In genomic region chrX:47144626-47145407, GRCh38 we compare ENCODE assay signal across 8 cellular contexts. TPM values are rescaled to one million over a fixed set of nuclear protein-coding genes. Genes with fewer than 3 reads are reported as not detected.
DNase-seq lines count a peak whose midpoint lies in the region; ATAC-seq, FAIRE-seq and TF ChIP-seq lines count a peak whose summit lies in the region.

Gene NDUFB11, minus strand, starts transcription at chrX:47144702. Its CDS starts 23 bp downstream, at chrX:47144679.
Gene RBM10, plus strand, starts transcription at chrX:47145221. Its CDS starts 2,261 bp downstream, at chrX:47147482.

- ATAC-seq in GM21528 (IDR thresholded peaks at IDR 0.05; ENCODE audit: low FRiP score, unreplicated experiment): peak; percentile 83
- ATAC-seq in IMR-90 (ENCODE audit: low read depth): peak; percentile 95

- H3K18ac ChIP-seq in IMR-90 (ENCODE audit: low read depth, low read length): peak within 1 kb of the TSS; percentile 81

- peak within 1 kb of the TSS; percentile 98 for H3K14ac ChIP-seq in IMR-90 (replicated peaks; ENCODE audit: low read depth, low read length)

- peak within 1 kb of the TSS; percentile 88 for H3K23ac ChIP-seq in IMR-90 (ENCODE audit: low read depth, low read length)

- H3K9me3 ChIP-seq in IMR-90 (ENCODE audit: control insufficient read depth, insufficient read depth, low read length): no peaks in the 10 kb centered on the region
- H3K9me3 ChIP-seq in OCI-LY7 (ENCODE audit: low read length): no peaks in the 10 kb centered on the region
- H3K9me3 ChIP-seq in endothelial cell of umbilical vein (replicated peaks; ENCODE audit: control insufficient read depth, insufficient read depth, low read length): no peaks in the 10 kb centered on the region
- H3K9me3 ChIP-seq in mononuclear cell (ENCODE audit: low read depth, low read length): no peaks in the 10 kb centered on the region

- peak; percentile 100 for FAIRE-seq in endothelial cell of umbilical vein (lab: Jason Lieb, UNC)

- no peaks in the 10 kb centered on the region for H3K9me2 ChIP-seq in OCI-LY7 (ENCODE audit: insufficient read depth, low read length)

- peak; percentile 82 for TF ChIP-seq POLR2A in IMR-90 (IDR thresholded peaks at IDR 0.05; ENCODE audit: low read depth, low read length)
- TF ChIP-seq POLR2A in endothelial cell of umbilical vein (IDR thresholded peaks at IDR 0.05; ENCODE audit: low read depth, low read length): peak; percentile 69

- intact Hi-C loops in IMR-90 (cut with micrococcal nuclease) (no loop called here), OCI-LY7 (cut with micrococcal nuclease; ENCODE audit: unreplicated experiment) (loop anchor here (1.0 to 2.0 kb wide), 2 partner anchors 48 to 88 kb away; partner anchors contain the start of genes UBA1 and USP11), endothelial cell of umbilical vein (cut with micrococcal nuclease) (loop anchor here (1.0 kb wide), 1 partner anchor 16 kb away; no protein-coding TSS in a partner anchor)

- no peak within 1 kb of the TSS; the same call in 2 of the 3 replicates for H2BK15ac ChIP-seq in IMR-90 (ENCODE audit: low read depth, low read length)

- dilution Hi-C loops in IMR-90 (cut with HindIII; ENCODE audit: low sequenced_read_pairs, unreplicated experiment): no loop called here
- dilution Hi-C loops in endothelial cell of umbilical vein (cut with MboI; ENCODE audit: extremely low pct_ligation_motif_present, low sequenced_read_pairs): no loop called here

- H3K4me2 ChIP-seq in IMR-90 (ENCODE audit: low read depth, low read length) (peak within 1 kb of the TSS; percentile 97), OCI-LY7 (ENCODE audit: low read length) (peak within 1 kb of the TSS; percentile 91), endothelial cell of umbilical vein (ENCODE audit: insufficient read depth, low read length) (peak within 1 kb of the TSS; percentile 87)

- H3K36me3 ChIP-seq in IMR-90 (ENCODE audit: control insufficient read depth, insufficient read depth, low read length) (peaks cover 8% of the 10 kb centered on the region; the same call in 1 of the 2 replicates), OCI-LY7 (ENCODE audit: insufficient read depth, low read length) (peaks cover 46% of the 10 kb centered on the region), endothelial cell of umbilical vein (ENCODE audit: control insufficient read depth in 2 of 2, extremely low read depth in 1 of 2, insufficient read depth in 2 of 2, low read length in 2 of 2) (peaks cover 0 to 7% of the 10 kb centered on the region in 2 experiments)

- peak within 1 kb of the TSS; percentile 100 for H3K27ac ChIP-seq in IMR-90 (ENCODE audit: insufficient read depth, low read length)
- H3K27ac ChIP-seq in OCI-LY7 (ENCODE audit: low read depth, low read length, poor library complexity, severe bottlenecking): peak within 1 kb of the TSS; percentile 93
- H3K27ac ChIP-seq in endothelial cell of umbilical vein (ENCODE audit: insufficient read depth, low read depth, low read length): peak within 1 kb of the TSS; percentile 70

- CTCF ChIA-PET in IMR-90 (lab: Yijun Ruan, JAX) (interaction anchor here (0.6 to 1.2 kb wide), 4 partner anchors 10 to 465 kb away, joined by 3 to 8 read pairs (median 3); no protein-coding TSS in a partner anchor), OCI-LY7 (lab: Charles Lee; ENCODE audit: unreplicated experiment) (no interaction called here), endothelial cell of umbilical vein (lab: Charles Lee) (interaction anchor here (0.9 to 1.3 kb wide), 4 partner anchors 10 to 73 kb away, joined by 3 to 11 read pairs (median 4); no protein-coding TSS in a partner anchor)

- peak within 1 kb of the TSS; percentile 89 for H2BK120ac ChIP-seq in IMR-90 (ENCODE audit: low read depth, low read length)

- no peak for TF ChIP-seq RAD21 in IMR-90 (IDR thresholded peaks at IDR 0.05; ENCODE audit: low read length)

- peaks cover 62% of the 10 kb centered on the region for H3K79me2 ChIP-seq in OCI-LY7 (ENCODE audit: insufficient read depth, low read depth, low read length)
- peaks cover 56% of the 10 kb centered on the region for H3K79me2 ChIP-seq in endothelial cell of umbilical vein (ENCODE audit: control insufficient read depth, insufficient read depth, low read length)

- H2AFZ ChIP-seq in IMR-90 (replicated peaks; ENCODE audit: low read length, poor library complexity) (peak within 1 kb of the TSS; percentile 95), OCI-LY7 (ENCODE audit: low read length) (0 out of 2 replicates have a peak within 1 kb of the TSS, but pooled peaks have one; percentile 15), endothelial cell of umbilical vein (ENCODE audit: low read depth, low read length) (peak within 1 kb of the TSS; percentile 51)

- in situ Hi-C loops in IMR-90 (cut with MboI; ENCODE audit: low sequenced_read_pairs): no loop called here

- peaks cover 2% of the 10 kb centered on the region; the same call in 1 of the 2 replicates for H3K4me1 ChIP-seq in IMR-90 (ENCODE audit: control insufficient read depth, insufficient read depth, low read length)
- H3K4me1 ChIP-seq in OCI-LY7 (ENCODE audit: insufficient read depth, low read length, poor library complexity, severe bottlenecking): peaks cover 20% of the 10 kb centered on the region
- peaks cover 17% of the 10 kb centered on the region for H3K4me1 ChIP-seq in endothelial cell of umbilical vein (ENCODE audit: control insufficient read depth, extremely low read depth, insufficient read depth, low read length)
- peaks cover 32% of the 10 kb centered on the region for H3K4me1 ChIP-seq in mononuclear cell (ENCODE audit: insufficient read depth, low read length)

- peak within 1 kb of the TSS; percentile 98 for H3K4ac ChIP-seq in IMR-90 (ENCODE audit: low read depth, low read length)

- peaks cover 37% of the 10 kb centered on the region for H4K20me1 ChIP-seq in IMR-90 (ENCODE audit: insufficient read depth, low read length)
- 0 out of 2 replicates have a peak, but pooled peaks cover 10% of the 10 kb centered on the region for H4K20me1 ChIP-seq in OCI-LY7 (ENCODE audit: insufficient read depth, low read length)
- H4K20me1 ChIP-seq in endothelial cell of umbilical vein (replicated peaks; ENCODE audit: control insufficient read depth, extremely low read depth, insufficient read depth, low read length): no peaks in the 10 kb centered on the region

- peak within 1 kb of the TSS; percentile 92 for H4K5ac ChIP-seq in IMR-90 (ENCODE audit: low read depth, low read length)

- peaks cover 3% of the 10 kb centered on the region; the same call in 1 of the 2 replicates for H3K9me1 ChIP-seq in IMR-90 (ENCODE audit: insufficient read depth, low read length)
- no peaks in the 10 kb centered on the region for H3K9me1 ChIP-seq in endothelial cell of umbilical vein (replicated peaks; ENCODE audit: control insufficient read depth, extremely low read depth, insufficient read depth, low read length)

- peak within 1 kb of the TSS; percentile 95 for H2BK5ac ChIP-seq in IMR-90 (ENCODE audit: low read depth, low read length, poor library complexity, severe bottlenecking)

- H4K91ac ChIP-seq in IMR-90 (ENCODE audit: insufficient read depth, low read depth, low read length): peak within 1 kb of the TSS; percentile 90

- peak within 1 kb of the TSS; percentile 98 for H3K9ac ChIP-seq in IMR-90 (ENCODE audit: low read depth, low read length)
- peak within 1 kb of the TSS; percentile 86 for H3K9ac ChIP-seq in endothelial cell of umbilical vein (replicated peaks; ENCODE audit: extremely low read depth, insufficient read depth, low read length)

- H3K4me3 ChIP-seq in IMR-90 (ENCODE audit: insufficient read depth, low read depth, low read length) (peak within 1 kb of the TSS; percentile 99), OCI-LY7 (ENCODE audit: low read depth, low read length, poor library complexity, severe bottlenecking) (peak within 1 kb of the TSS; percentile 95), endothelial cell of umbilical vein (replicated peaks in 1 of 3; ENCODE audit: insufficient read depth in 1 of 3, low read depth in 1 of 3, low read length in 3 of 3) (peak within 1 kb of the TSS; percentile 86 to 98 (median 92)), mononuclear cell (ENCODE audit: low read length) (peak within 1 kb of the TSS; percentile 59)

- H2AK9ac ChIP-seq in IMR-90 (replicated peaks; ENCODE audit: low read depth, low read length, poor library complexity): peak within 1 kb of the TSS; percentile 96

- WGBS in IMR-90 (ENCODE audit: extremely low coverage in 2 of 2, insufficient read length in 1 of 2), 2 experiments: 33% methylated on average over 24 of the region's 56 CpGs; no CpG with 5 or more reads in 1 of the 2 experiments

- peaks cover 3 to 15% of the 10 kb centered on the region in 2 experiments; a peak in 2 of 4 replicates for H3K79me1 ChIP-seq in IMR-90 (ENCODE audit: low read depth in 1 of 2, low read length in 2 of 2)

- peak within 1 kb of the TSS; percentile 85 to 98 for H4K8ac ChIP-seq in IMR-90 (ENCODE audit: low read depth in 2 of 2, low read length in 2 of 2)

- H3K27me3 ChIP-seq in IMR-90 (ENCODE audit: control insufficient read depth, insufficient read depth, low read length): peaks cover 7% of the 10 kb centered on the region; the same call in 1 of the 2 replicates
- H3K27me3 ChIP-seq in endothelial cell of umbilical vein (ENCODE audit: control insufficient read depth in 2 of 2, insufficient read depth in 2 of 2, low read length in 2 of 2): no peaks in the 10 kb centered on the region
- H3K27me3 ChIP-seq in mononuclear cell (ENCODE audit: insufficient read depth, low read length): no peaks in the 10 kb centered on the region

- TF ChIP-seq CTCF in IMR-90 (conservative IDR thresholded peaks at IDR 0.05; ENCODE audit: low read depth, low read length) (peak; percentile 66), OCI-LY7 (conservative IDR thresholded peaks at IDR 0.05; ENCODE audit: low read length) (peak; percentile 67), endothelial cell of umbilical vein (IDR thresholded peaks at IDR 0.05; ENCODE audit: extremely low read depth in 1 of 2, insufficient read depth in 1 of 2, low read depth in 1 of 2, low read length in 2 of 2) (peak; percentile 52 to 61)

- peak; percentile 82 for DNase-seq in DMS153 (lab: John Stamatoyannopoulos, UW)
- peak; percentile 93 for DNase-seq in IMR-90
- DNase-seq in OCI-LY7 (ENCODE audit: low spot score): peak; percentile 94
- DNase-seq in activated T-cell treated with anti-CD3 and anti-CD28 coated beads for 1 hour (ENCODE audit: low read depth): peak; percentile 73
- DNase-seq in endothelial cell of umbilical vein (ENCODE audit: low read depth, low spot score): peak; percentile 94
- DNase-seq in stimulated activated CD8-positive, alpha-beta memory T cell treated with anti-CD3 and anti-CD28 coated beads, Interleukin-4, amount 100 ng/mL, for 1 hour (ENCODE audit: low read depth in 2 of 2, low spot score in 1 of 2): peak; percentile 59 to 78

- H2BK20ac ChIP-seq in IMR-90 (ENCODE audit: low read depth, low read length): 0 out of 2 replicates have a peak within 1 kb of the TSS, but pooled peaks have one; percentile 59

- no TSS peak for BruUV-seq in IMR-90 (replicated peaks; lab: Mats Ljungman, UMichigan)
- no TSS peak for BruUV-seq in OCI-LY7 (replicated peaks; lab: Mats Ljungman, UMichigan)
- no TSS peak for BruUV-seq in endothelial cell of umbilical vein (replicated peaks; lab: Mats Ljungman, UMichigan)

- peak within 1 kb of the TSS; percentile 97 for H3K56ac ChIP-seq in IMR-90 (ENCODE audit: extremely low read depth, insufficient read depth, low read length)

- POLR2A ChIA-PET in IMR-90 (lab: Charles Lee; ENCODE audit: unreplicated experiment) (interaction anchor here (0.6 kb wide), 2 partner anchors 16 to 313 kb away, joined by 3 read pairs; no protein-coding TSS in a partner anchor), OCI-LY7 (lab: Charles Lee) (interaction anchor here (0.9 to 3.3 kb wide), 6 partner anchors 9 to 46 kb away, joined by 3 to 12 read pairs (median 6); no protein-coding TSS in a partner anchor), endothelial cell of umbilical vein (lab: Charles Lee) (interaction anchor here (0.6 to 1.6 kb wide), 2 partner anchors 9 to 385 kb away, joined by 3 to 4 read pairs; no protein-coding TSS in a partner anchor)

- H2AK5ac ChIP-seq in IMR-90 (ENCODE audit: low read depth, low read length): peak within 1 kb of the TSS; percentile 97

RNA-seq across cellular contexts. Expression of gene NDUFB11, which starts in this region (rescaled TPM):
- total RNA-seq in IMR-90 (2012; rRNA removed): 17.0 and 24.4 TPM in 2 replicates
- 58.3 and 67.7 TPM in 2 replicates for polyA plus RNA-seq in IMR-90 (2012; rRNA removed)
- polyA plus RNA-seq in IMR-90 (2012; cell fraction: cytosol; rRNA removed): 115 and 212 TPM in 2 replicates
- polyA plus RNA-seq in IMR-90 (2012; cell fraction: nucleus; rRNA removed; ENCODE audit: low replicate concordance): 20.4 and 29.9 TPM in 2 replicates
- 139 TPM in 2 replicates for total RNA-seq in OCI-LY7 (2014; rRNA removed; shearing (Covaris generic))
- total RNA-seq in OCI-LY7 (2022): 76.8 and 78.1 TPM in 2 replicates
- total RNA-seq in endothelial cell of umbilical vein: 65.2 and 79.8 TPM in 2 replicates
- 88.0 and 110 TPM in 2 replicates for polyA plus RNA-seq in endothelial cell of umbilical vein
- 71.6 and 73.6 TPM in 2 replicates for polyA plus RNA-seq in endothelial cell of umbilical vein (2011; cell fraction: cytosol; rRNA removed)
- 19.5 and 26.8 TPM in 2 replicates for polyA plus RNA-seq in endothelial cell of umbilical vein (2011; cell fraction: nucleus; rRNA removed)
- polyA plus RNA-seq in endothelial cell of umbilical vein (2012): 49.1 and 77.0 TPM in 2 replicates
- polyA minus RNA-seq in endothelial cell of umbilical vein: 39.8 and 42.4 TPM in 2 replicates
- 154 TPM for polyA minus RNA-seq in endothelial cell of umbilical vein (2011; cell fraction: cytosol; rRNA and poly(A)+ RNA removed)
- polyA minus RNA-seq in endothelial cell of umbilical vein (2011; cell fraction: nucleus; rRNA and poly(A)+ RNA removed): 5.5 and 6.3 TPM in 2 replicates
- total RNA-seq in mononuclear cell: 34.4 TPM

RNA-seq across cellular contexts. Expression of gene RBM10, which starts in this region (rescaled TPM):
- total RNA-seq in IMR-90 (2012; rRNA removed) (36.0 and 37.8 TPM in 2 replicates), OCI-LY7 (2022) (44.9 and 46.6 TPM in 2 replicates), endothelial cell of umbilical vein (49.6 and 51.5 TPM in 2 replicates), mononuclear cell (14.4 TPM)
- polyA plus RNA-seq in IMR-90 (2012; rRNA removed) (33.4 and 38.3 TPM in 2 replicates), endothelial cell of umbilical vein (37.3 and 38.2 TPM in 2 replicates)
- polyA plus RNA-seq in IMR-90 (2012; cell fraction: cytosol; rRNA removed): 26.7 and 40.1 TPM in 2 replicates
- 61.7 and 97.3 TPM in 2 replicates for polyA plus RNA-seq in IMR-90 (2012; cell fraction: nucleus; rRNA removed; ENCODE audit: low replicate concordance)
- 40.1 and 45.6 TPM in 2 replicates for total RNA-seq in OCI-LY7 (2014; rRNA removed; shearing (Covaris generic))
- 34.6 and 38.1 TPM in 2 replicates for polyA plus RNA-seq in endothelial cell of umbilical vein (2011; cell fraction: cytosol; rRNA removed)
- 57.3 and 60.5 TPM in 2 replicates for polyA plus RNA-seq in endothelial cell of umbilical vein (2011; cell fraction: nucleus; rRNA removed)
- 29.9 and 31.9 TPM in 2 replicates for polyA plus RNA-seq in endothelial cell of umbilical vein (2012)
- 27.3 and 34.4 TPM in 2 replicates for polyA minus RNA-seq in endothelial cell of umbilical vein
- polyA minus RNA-seq in endothelial cell of umbilical vein (2011; cell fraction: cytosol; rRNA and poly(A)+ RNA removed): 43.2 TPM
- polyA minus RNA-seq in endothelial cell of umbilical vein (2011; cell fraction: nucleus; rRNA and poly(A)+ RNA removed): 13.8 and 19.1 TPM in 2 replicates

Comparison
In these comparisons a context has a peak if more than half of its experiments do, and no peak if none do; other contexts are left out.
1. Peak in every context shown above with its lines: DNase-seq, ATAC-seq, H3K4me3 ChIP-seq and H3K27ac ChIP-seq.
2. H2AFZ ChIP-seq: peak in every context shown above with its lines; median percentile 95 in IMR-90; 51 in endothelial cell of umbilical vein; 15 in OCI-LY7.